8 cellular contexts compared by ENCODE assay signal in genomic region chr7:102464577-102465280, GRCh38. TPM values are rescaled to one million over a fixed set of nuclear protein-coding genes. Genes with fewer than 3 reads are reported as not detected.
A peak's percentile ranks its signal among the peaks of the same experiment; 100 is the strongest.
DNase-seq lines count a peak whose midpoint lies in the region; ATAC-seq and TF ChIP-seq lines count a peak whose summit lies in the region.

Gene ALKBH4 (minus strand): TSS chr7:102464863. CDS start chr7:102464836, 27 bp downstream.
Gene LRWD1 (plus strand): TSS chr7:102464984. CDS start chr7:102465081, 97 bp downstream.

- peak; percentile 92 for DNase-seq in Ammon's horn (ENCODE audit: low spot score)
- peak; percentile 69 for DNase-seq in NCI-H510A (lab: John Stamatoyannopoulos, UW)
- peak; percentile 91 for DNase-seq in activated CD4-positive, alpha-beta T cell treated with anti-CD3 and anti-CD28 coated beads for 1 hour
- peak; percentile 97 for DNase-seq in cerebellum (ENCODE audit: low spot score)
- peak; percentile 92 for DNase-seq in kidney tubule cell (ENCODE audit: low spot score)
- DNase-seq in stimulated activated CD4-positive, alpha-beta T cell treated with anti-CD3 and anti-CD28 coated beads, Interleukin-1b, Interleukin-23, amount 100 ng/mL, for 1 hour (ENCODE audit: low read depth in 2 of 2): peak; percentile 89 to 90

- peak; percentile 58 for ATAC-seq in HG03378 (IDR thresholded peaks at IDR 0.05; ENCODE audit: unreplicated experiment)

- TF ChIP-seq POLR2A in GM19099 (IDR thresholded peaks at IDR 0.05; ENCODE audit: extremely low read depth, insufficient read length, low read depth): peak; percentile 86

RNA-seq across cellular contexts. Expression of gene ALKBH4, which starts in this region (rescaled TPM):
- total RNA-seq in cerebellum: 13.8 TPM

RNA-seq across cellular contexts. Expression of gene LRWD1, which starts in this region (rescaled TPM):
- 25.3 TPM for total RNA-seq in cerebellum

Comparison
In these comparisons a context has a peak if more than half of its experiments do, and no peak if none do; other contexts are left out.
1. Peak in every context shown above with its lines: DNase-seq and ATAC-seq.